Comparison of ENCODE assay signal across 1 cellular context in genomic region chr7:130096243-130096827, GRCh38.
TF ChIP-seq lines count a peak whose summit lies in the region.

No MANE protein-coding gene starts in this region.

TF ChIP-seq in HCT116, 20 proteins besides CTCF, POLR2A, EP300 and RAD21 (continued from another document):
- TF ChIP-seq REST (IDR thresholded peaks at IDR 0.05; ENCODE audit: low read depth) (no peak), CBX3 (IDR thresholded peaks at IDR 0.05; ENCODE audit: low read depth) (no peak)
